29 cellular contexts compared by ENCODE assay signal in the genomic region with DNA sequence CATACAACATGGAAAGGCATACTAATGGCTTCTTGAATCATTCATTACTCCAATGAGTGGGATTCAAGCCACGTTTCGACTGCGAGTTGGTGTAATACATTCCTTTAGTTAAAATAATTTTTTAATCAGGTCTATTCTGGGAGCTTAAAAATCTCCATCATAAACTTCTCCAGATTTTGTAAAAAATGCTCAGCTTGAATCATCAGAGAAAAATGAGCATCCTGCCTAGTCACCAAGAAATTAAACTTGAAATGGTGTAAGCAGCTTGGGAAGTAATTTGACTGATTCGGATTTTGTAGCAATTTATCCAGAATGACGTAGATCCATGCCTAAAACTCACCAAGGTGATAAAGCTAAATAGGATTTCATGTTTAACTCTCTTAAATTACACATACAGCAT.
"Had no signal": no experiment of that assay in that cellular context is flagged by ENCODE, and none has a peak within 500 bp of the region (broad histone marks: within the 10 kb centered on the region; RNA-seq: fewer than 3 reads in every experiment).

No MANE protein-coding gene starts in this region.

- DNase-seq: activated B cell treated with CpG ODN at 0.5 μM for 24 hours; activated CD4-positive, alpha-beta memory T cell treated with anti-CD3 and anti-CD28 coated beads for 36 hours; activated CD4-positive, alpha-beta T cell treated with anti-CD3 and anti-CD28 coated beads for 4 hours; activated CD4-positive, alpha-beta T cell treated with anti-CD3 and anti-CD28 coated beads, Interleukin-2, amount 10 ng/mL, durations not matched to agents 24 days and 14 days; activated CD4-positive, alpha-beta T cell treated with anti-CD3 and anti-CD28 coated beads, Interleukin-2, amount 50 U/mL, for 1 hour; activated CD4-positive, alpha-beta T cell treated with anti-CD3 and anti-CD28 coated beads, Interleukin-2, amount 50 U/mL, for 4 hours; activated CD4-positive, CD25-positive, alpha-beta regulatory T cell treated with anti-CD3 and anti-CD28 coated beads, Interleukin-2, amount 50 U/mL, for 72 hours; activated CD8-positive, alpha-beta memory T cell treated with anti-CD3 and anti-CD28 coated beads, Interleukin-2, amount 50 U/mL, for 4 hours; activated CD8-positive, alpha-beta T cell treated with anti-CD3 and anti-CD28 coated beads for 36 hours; activated effector memory CD4-positive, alpha-beta T cell treated with anti-CD3 and anti-CD28 coated beads, Interleukin-2, amount 50 U/mL, for 16 hours; activated gamma-delta T cell treated with Interleukin-2 at 50 U/mL for 16 hours; activated naive CD4-positive, alpha-beta T cell; activated naive CD4-positive, alpha-beta T cell treated with anti-CD3 and anti-CD28 coated beads for 36 hours; activated naive CD4-positive, alpha-beta T cell treated with anti-CD3 and anti-CD28 coated beads, Interleukin-2, amount 50 U/mL, for 16 hours; activated naive CD8-positive, alpha-beta T cell treated with anti-CD3 and anti-CD28 coated beads for 36 hours; activated T-cell treated with anti-CD3 and anti-CD28 coated beads for 4 hours; activated T-cell treated with anti-CD3 and anti-CD28 coated beads, Interleukin-2, amount 50 U/mL, for 1 hour; activated T-cell treated with anti-CD3 and anti-CD28 coated beads, Interleukin-2, amount 50 U/mL, for 4 hours; activated T-cell treated with anti-CD3 and anti-CD28 coated beads, Interleukin-2, amount 50 U/mL, for 72 hours; adrenal gland; amniotic stem cell; aorta; body of pancreas; brain microvascular endothelial cell; central memory CD4-positive, alpha-beta T cell; T-helper 2 cell; T-helper 9 cell had no signal

- H3K4me3 ChIP-seq: adrenal gland, body of pancreas, breast epithelium had no signal

- H3K4me1 ChIP-seq: adrenal gland, body of pancreas, breast epithelium had no signal

- H3K27ac ChIP-seq: adrenal gland, body of pancreas, brain microvascular endothelial cell, breast epithelium, VCaP had no signal

- H3K9me3 ChIP-seq: adrenal gland, body of pancreas, breast epithelium had no signal

- H3K27me3 ChIP-seq: adrenal gland, body of pancreas, brain microvascular endothelial cell, breast epithelium had no signal

- H3K36me3 ChIP-seq: adrenal gland, brain microvascular endothelial cell, breast epithelium had no signal
